Comparison of ENCODE assay signal across 40 cellular contexts in the genomic region with DNA sequence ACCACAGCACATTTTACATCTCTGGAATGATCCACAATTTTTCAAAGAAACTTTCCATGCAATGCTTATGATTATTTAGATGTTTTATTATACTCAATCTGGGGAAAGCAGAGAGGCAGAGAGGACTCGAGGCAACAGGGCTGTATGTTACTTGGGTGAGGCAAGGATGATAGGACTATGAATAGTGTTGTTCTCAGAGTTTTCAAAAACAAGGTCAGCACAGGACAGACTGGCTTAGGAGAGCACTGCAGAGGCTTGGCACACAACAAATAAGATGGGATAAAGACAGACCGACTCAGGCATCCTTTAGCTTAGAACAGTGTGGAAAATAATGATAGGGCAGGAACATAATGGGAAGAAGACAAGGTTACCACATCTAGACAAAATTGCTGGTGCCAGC.
"Had no signal": no experiment of that assay in that cellular context is flagged by ENCODE, and none has a peak within 500 bp of the region (broad histone marks: within the 10 kb centered on the region; RNA-seq: fewer than 3 reads in every experiment).

No MANE protein-coding gene starts in this region.

- H3K27me3 Mint-ChIP-seq: activated B cell treated with CpG ODN at 0.5 μM for 24 hours; activated CD4-positive, alpha-beta memory T cell treated with anti-CD3 and anti-CD28 coated beads for 36 hours; activated CD4-positive, alpha-beta T cell treated with anti-CD3 and anti-CD28 coated beads, Interleukin-2, amount 10 ng/mL, durations not matched to agents 24 days and 14 days; activated CD8-positive, alpha-beta T cell treated with anti-CD3 and anti-CD28 coated beads for 36 hours; activated naive CD8-positive, alpha-beta T cell treated with anti-CD3 and anti-CD28 coated beads for 36 hours; activated T-helper 17 cell treated with anti-CD3 and anti-CD28 coated beads, Interleukin-2, amount 50 U/mL, for 72 hours; central memory CD8-positive, alpha-beta T cell had no signal

- H3K27ac Mint-ChIP-seq: activated B cell treated with CpG ODN at 0.5 μM for 24 hours; activated CD4-positive, alpha-beta memory T cell treated with anti-CD3 and anti-CD28 coated beads for 36 hours; activated CD4-positive, alpha-beta T cell treated with anti-CD3 and anti-CD28 coated beads, Interleukin-2, amount 10 ng/mL, durations not matched to agents 24 days and 14 days; activated CD8-positive, alpha-beta T cell treated with anti-CD3 and anti-CD28 coated beads for 36 hours; activated naive CD4-positive, alpha-beta T cell treated with anti-CD3 and anti-CD28 coated beads for 36 hours; activated naive CD4-positive, alpha-beta T cell treated with anti-CD3 and anti-CD28 coated beads, Interleukin-2, amount 50 U/mL, for 72 hours; activated naive CD8-positive, alpha-beta T cell treated with anti-CD3 and anti-CD28 coated beads for 36 hours; activated T-cell treated with anti-CD3 and anti-CD28 coated beads, Interleukin-2, amount 50 U/mL, for 72 hours; activated T-helper 1 cell treated with anti-CD3 and anti-CD28 coated beads, Interleukin-12 subunit alpha, Interleukin-12 subunit beta, Interleukin-2, Interleukin-4 antibody, amounts not matched to agents 30 ng/mL and 10 ng/mL and 1 ng/mL, durations not matched to agents 14 hours and 24 hours and 36 hours; activated T-helper 17 cell treated with anti-CD3 and anti-CD28 coated beads, Interleukin-2, amount 50 U/mL, for 72 hours; T-helper 1 cell treated with Interleukin-12 subunit alpha and Interleukin-12 subunit beta and Interleukin-4 antibody, amounts not matched to agents 30 μg/mL and 1 μg/mL, for 36 hours; T-helper 2 cell treated with Interferon-gamma antibody and Interleukin-4, amounts not matched to agents 5 μg/mL and 100 μg/mL, for 36 hours had no signal

- DNase-seq: activated B cell treated with CpG ODN at 0.5 μM for 24 hours; activated CD4-positive, alpha-beta memory T cell treated with anti-CD3 and anti-CD28 coated beads for 36 hours; activated CD4-positive, alpha-beta T cell treated with anti-CD3 and anti-CD28 coated beads for 4 hours; activated CD4-positive, alpha-beta T cell treated with anti-CD3 and anti-CD28 coated beads, Interleukin-2, amount 10 ng/mL, durations not matched to agents 24 days and 14 days; activated CD4-positive, alpha-beta T cell treated with anti-CD3 and anti-CD28 coated beads, Interleukin-2, amount 50 U/mL, for 1 hour; activated CD4-positive, alpha-beta T cell treated with anti-CD3 and anti-CD28 coated beads, Interleukin-2, amount 50 U/mL, for 4 hours; activated CD4-positive, CD25-positive, alpha-beta regulatory T cell treated with anti-CD3 and anti-CD28 coated beads, Interleukin-2, amount 50 U/mL, for 72 hours; activated CD8-positive, alpha-beta memory T cell treated with anti-CD3 and anti-CD28 coated beads, Interleukin-2, amount 50 U/mL, for 4 hours; activated CD8-positive, alpha-beta T cell treated with anti-CD3 and anti-CD28 coated beads for 36 hours; activated effector memory CD4-positive, alpha-beta T cell treated with anti-CD3 and anti-CD28 coated beads, Interleukin-2, amount 50 U/mL, for 16 hours; activated gamma-delta T cell treated with Interleukin-2 at 50 U/mL for 16 hours; activated naive CD4-positive, alpha-beta T cell; activated naive CD4-positive, alpha-beta T cell treated with anti-CD3 and anti-CD28 coated beads for 36 hours; activated naive CD4-positive, alpha-beta T cell treated with anti-CD3 and anti-CD28 coated beads, Interleukin-2, amount 50 U/mL, for 16 hours; activated naive CD8-positive, alpha-beta T cell treated with anti-CD3 and anti-CD28 coated beads for 36 hours; activated T-cell treated with anti-CD3 and anti-CD28 coated beads for 4 hours; activated T-cell treated with anti-CD3 and anti-CD28 coated beads, Interleukin-2, amount 50 U/mL, for 1 hour; activated T-cell treated with anti-CD3 and anti-CD28 coated beads, Interleukin-2, amount 50 U/mL, for 4 hours; activated T-cell treated with anti-CD3 and anti-CD28 coated beads, Interleukin-2, amount 50 U/mL, for 72 hours; adrenal gland; amniotic stem cell; aorta; body of pancreas; brain microvascular endothelial cell; caudate nucleus; SW 1271; T-helper 1 cell; T-helper 2 cell; T-helper 9 cell had no signal

- H3K4me3 ChIP-seq: adrenal gland, body of pancreas, breast epithelium, cardiac muscle cell had no signal

- FAIRE-seq: astrocyte, TTC549 had no signal

- H3K36me3 ChIP-seq: adrenal gland, brain microvascular endothelial cell, breast epithelium, cardiac muscle cell had no signal

- H3K4me3 Mint-ChIP-seq: activated B cell treated with CpG ODN at 0.5 μM for 24 hours; activated CD4-positive, alpha-beta memory T cell treated with anti-CD3 and anti-CD28 coated beads for 36 hours; activated CD4-positive, alpha-beta T cell treated with anti-CD3 and anti-CD28 coated beads, Interleukin-2, amount 10 ng/mL, durations not matched to agents 24 days and 14 days; activated CD8-positive, alpha-beta T cell treated with anti-CD3 and anti-CD28 coated beads for 36 hours; activated naive CD4-positive, alpha-beta T cell treated with anti-CD3 and anti-CD28 coated beads for 36 hours; activated naive CD8-positive, alpha-beta T cell treated with anti-CD3 and anti-CD28 coated beads for 36 hours; activated T-cell treated with anti-CD3 and anti-CD28 coated beads, Interleukin-2, amount 50 U/mL, for 4 hours; activated T-cell treated with anti-CD3 and anti-CD28 coated beads, Interleukin-2, amount 50 U/mL, for 72 hours; activated T-helper 1 cell treated with anti-CD3 and anti-CD28 coated beads, Interleukin-12 subunit alpha, Interleukin-12 subunit beta, Interleukin-2, Interleukin-4 antibody, amounts not matched to agents 30 ng/mL and 10 ng/mL and 1 ng/mL, durations not matched to agents 14 hours and 24 hours and 36 hours; activated T-helper 17 cell treated with anti-CD3 and anti-CD28 coated beads, Interleukin-2, amount 50 U/mL, for 72 hours; central memory CD8-positive, alpha-beta T cell; T-helper 1 cell treated with Interleukin-12 subunit alpha and Interleukin-12 subunit beta and Interleukin-4 antibody, amounts not matched to agents 30 μg/mL and 1 μg/mL, for 36 hours; T-helper 2 cell treated with Interferon-gamma antibody and Interleukin-4, amounts not matched to agents 5 μg/mL and 100 μg/mL, for 36 hours had no signal

- H3K27me3 ChIP-seq: adrenal gland, body of pancreas, brain microvascular endothelial cell, breast epithelium, cardiac muscle cell had no signal

- H3K4me1 ChIP-seq: adrenal gland, breast epithelium had no signal

- H3K27ac ChIP-seq: adrenal gland, body of pancreas, brain microvascular endothelial cell, breast epithelium, cardiac muscle cell, VCaP had no signal

- H3K9me3 ChIP-seq: adrenal gland, body of pancreas, breast epithelium had no signal

- H3K36me3 Mint-ChIP-seq: activated naive CD4-positive, alpha-beta T cell treated with anti-CD3 and anti-CD28 coated beads, Interleukin-2, amount 50 U/mL, for 72 hours; activated naive CD8-positive, alpha-beta T cell treated with anti-CD3 and anti-CD28 coated beads for 36 hours had no signal

- H3K9me3 Mint-ChIP-seq: activated B cell treated with CpG ODN at 0.5 μM for 24 hours; activated CD4-positive, alpha-beta memory T cell treated with anti-CD3 and anti-CD28 coated beads for 36 hours; activated CD4-positive, alpha-beta T cell treated with anti-CD3 and anti-CD28 coated beads, Interleukin-2, amount 10 ng/mL, durations not matched to agents 24 days and 14 days; activated CD8-positive, alpha-beta T cell treated with anti-CD3 and anti-CD28 coated beads for 36 hours; activated naive CD4-positive, alpha-beta T cell treated with anti-CD3 and anti-CD28 coated beads for 36 hours; activated naive CD4-positive, alpha-beta T cell treated with anti-CD3 and anti-CD28 coated beads, Interleukin-2, amount 50 U/mL, for 72 hours; activated naive CD8-positive, alpha-beta T cell treated with anti-CD3 and anti-CD28 coated beads for 36 hours; activated T-cell treated with anti-CD3 and anti-CD28 coated beads, Interleukin-2, amount 50 U/mL, for 4 hours; activated T-cell treated with anti-CD3 and anti-CD28 coated beads, Interleukin-2, amount 50 U/mL, for 72 hours; activated T-helper 1 cell treated with anti-CD3 and anti-CD28 coated beads, Interleukin-12 subunit alpha, Interleukin-12 subunit beta, Interleukin-2, Interleukin-4 antibody, amounts not matched to agents 30 ng/mL and 10 ng/mL and 1 ng/mL, durations not matched to agents 14 hours and 24 hours and 36 hours; activated T-helper 17 cell treated with anti-CD3 and anti-CD28 coated beads, Interleukin-2, amount 50 U/mL, for 72 hours; central memory CD8-positive, alpha-beta T cell; T-helper 1 cell treated with Interleukin-12 subunit alpha and Interleukin-12 subunit beta and Interleukin-4 antibody, amounts not matched to agents 30 μg/mL and 1 μg/mL, for 36 hours; T-helper 2 cell treated with Interferon-gamma antibody and Interleukin-4, amounts not matched to agents 5 μg/mL and 100 μg/mL, for 36 hours had no signal

- H3K4me1 Mint-ChIP-seq: activated B cell treated with CpG ODN at 0.5 μM for 24 hours; activated CD4-positive, alpha-beta T cell treated with anti-CD3 and anti-CD28 coated beads, Interleukin-2, amount 10 ng/mL, durations not matched to agents 24 days and 14 days; activated naive CD8-positive, alpha-beta T cell treated with anti-CD3 and anti-CD28 coated beads for 36 hours; activated T-helper 17 cell treated with anti-CD3 and anti-CD28 coated beads, Interleukin-2, amount 50 U/mL, for 72 hours; central memory CD8-positive, alpha-beta T cell had no signal

- ATAC-seq: activated CD8-positive, alpha-beta T cell treated with anti-CD3 and anti-CD28 coated beads for 36 hours; activated naive CD4-positive, alpha-beta T cell treated with anti-CD3 and anti-CD28 coated beads, Interleukin-2, amount 50 U/mL, for 72 hours; activated T-cell treated with anti-CD3 and anti-CD28 coated beads, Interleukin-2, amount 50 U/mL, for 4 hours; activated T-cell treated with anti-CD3 and anti-CD28 coated beads, Interleukin-2, amount 50 U/mL, for 72 hours; activated T-helper 17 cell treated with anti-CD3 and anti-CD28 coated beads, Interleukin-2, amount 50 U/mL, for 72 hours; body of pancreas had no signal
